1 cellular context compared by ENCODE assay signal in the genomic region with DNA sequence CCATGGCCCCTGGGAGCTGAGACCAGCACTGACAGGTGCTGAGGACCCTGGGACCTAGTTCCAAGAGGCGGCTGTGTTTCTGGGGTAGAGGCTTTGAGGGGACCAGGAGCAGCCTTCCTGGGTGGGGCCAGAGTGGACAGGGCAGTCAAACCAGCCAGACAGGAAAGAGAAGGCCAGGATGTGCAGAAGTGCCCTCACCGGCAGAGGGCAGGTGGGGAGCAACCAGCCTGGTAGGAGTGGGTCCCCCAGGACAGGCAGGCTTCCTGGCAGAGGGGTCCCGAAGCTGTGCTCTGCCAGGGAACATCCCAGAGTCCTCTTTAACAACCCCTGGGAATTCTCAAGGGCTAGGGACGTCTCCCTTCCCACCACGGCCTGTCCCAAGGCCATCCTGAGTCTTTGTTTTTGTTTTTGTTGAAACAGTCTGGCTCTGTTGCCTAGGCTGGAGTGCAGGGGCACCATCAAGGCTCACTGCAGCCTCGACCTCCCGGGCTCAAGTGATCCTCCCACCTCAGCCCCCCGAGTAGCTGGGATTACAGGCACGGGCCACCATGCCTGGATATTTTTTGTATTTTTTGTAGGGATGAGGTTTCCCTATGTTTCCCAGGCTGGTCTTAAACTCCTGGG.
TF ChIP-seq lines count a peak whose summit lies in the region.

No MANE protein-coding gene starts in this region.

TF ChIP-seq in GM12878, 131 proteins besides CTCF, POLR2A, EP300 and RAD21:
- TF ChIP-seq SKIL (IDR thresholded peaks at IDR 0.05; ENCODE audit: low read depth, poor library complexity, severe bottlenecking) (no peak), IKZF1 (conservative IDR thresholded peaks at IDR 0.05) (0 out of 2 replicates have a peak, but pooled peaks have one; percentile 26), BRCA1 (IDR thresholded peaks at IDR 0.05; ENCODE audit: low read depth, low read length) (no peak), SMC3 (IDR thresholded peaks at IDR 0.05; ENCODE audit: borderline replicate concordance, low read length) (peak; percentile 34; the same call in 1 of the 2 replicates)
